ENCODE assay signal across 1 cellular context in genomic region chr4:7323872-7324650, GRCh38.
TF ChIP-seq lines count a peak whose summit lies in the region.

No MANE protein-coding gene starts in this region.

TF ChIP-seq in GM23338, 12 proteins besides CTCF, POLR2A, EP300 and RAD21 (continued from another document):
- TF ChIP-seq ZNF462 (CRISPR knock-in tag; IDR thresholded peaks at IDR 0.05) = no peak
